1 cellular context compared by ENCODE assay signal in genomic region chr10:70106958-70107791, GRCh38.
A peak's percentile ranks its signal among the peaks of the same experiment; 100 is the strongest.
TF ChIP-seq lines count a peak whose summit lies in the region.

No MANE protein-coding gene starts in this region.

TF ChIP-seq in K562, 482 proteins besides CTCF, POLR2A, EP300 and RAD21 (continued from another document):
- TF ChIP-seq YY1 (IDR thresholded peaks at IDR 0.05; ENCODE audit: borderline replicate concordance in 1 of 3, control insufficient read depth in 1 of 3, extremely low read depth in 1 of 3, insufficient read depth in 3 of 3, insufficient read length in 1 of 3, insufficient replicate concordance in 2 of 3, low read depth in 1 of 3, low read length in 2 of 3) (peak in 1 of 3 experiments; percentile 13), XRCC5 (IDR thresholded peaks at IDR 0.05; ENCODE audit: low read depth, low read length) (peak; percentile 80; the same call in 1 of the 2 replicates), CREB1 (IDR thresholded peaks at IDR 0.05) (0 out of 2 replicates have a peak, but pooled peaks have one; percentile 11), CREB1 (CRISPR knock-in tag; IDR thresholded peaks at IDR 0.05) (0 out of 2 replicates have a peak, but pooled peaks have one; percentile 27), CREM (IDR thresholded peaks at IDR 0.05; ENCODE audit: low read depth) (peak; percentile 84), SMC3 (conservative IDR thresholded peaks at IDR 0.05; ENCODE audit: insufficient read depth, low read depth, low read length) (0 out of 2 replicates have a peak, but pooled peaks have one; percentile 21), CREB3 (tag; conservative IDR thresholded peaks at IDR 0.05; ENCODE audit: low read depth) (no peak), MYC (IDR thresholded peaks at IDR 0.05; ENCODE audit: low read depth, low read length) (0 out of 2 replicates have a peak, but pooled peaks have one; percentile 46), MYC (CRISPR knock-in tag; IDR thresholded peaks at IDR 0.05; ENCODE audit: borderline replicate concordance, low read depth) (no peak)
